20 cellular contexts compared by ENCODE assay signal in the genomic region with DNA sequence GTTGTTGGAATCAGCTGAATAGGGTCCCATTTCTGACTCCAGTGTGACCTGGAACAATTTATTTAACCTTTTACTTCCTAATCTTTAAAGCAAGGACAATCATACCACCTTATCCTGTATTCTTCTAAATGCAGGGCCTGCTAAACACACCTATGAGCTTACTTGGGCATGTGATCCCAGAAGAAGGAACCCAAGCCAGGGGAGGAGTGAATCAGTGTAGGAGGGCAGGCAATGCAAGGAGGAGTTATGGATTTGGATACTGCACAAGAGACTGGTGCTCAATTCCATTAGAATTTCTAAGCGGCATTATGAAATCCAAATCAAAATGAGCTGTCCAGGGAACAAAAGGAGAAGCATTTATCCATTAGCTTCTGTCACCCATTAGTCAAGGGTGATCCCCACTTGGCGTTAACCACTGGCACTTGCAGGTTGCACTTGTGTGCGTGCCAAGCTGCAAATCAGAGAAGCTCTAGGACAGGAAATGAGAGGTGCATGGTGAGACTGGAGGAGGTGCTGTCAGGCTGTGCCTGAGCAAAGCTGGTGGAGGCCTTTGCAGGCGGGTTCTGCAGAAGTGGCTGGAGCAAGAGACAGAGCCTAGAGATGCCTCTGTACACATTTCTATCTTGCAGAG.
A peak's percentile ranks its signal among the peaks of the same experiment; 100 is the strongest.
DNase-seq lines count a peak whose midpoint lies in the region; ATAC-seq and TF ChIP-seq lines count a peak whose summit lies in the region.
"Had no signal": no experiment of that assay in that cellular context is flagged by ENCODE, and none has a peak within 500 bp of the region (broad histone marks: within the 10 kb centered on the region; RNA-seq: fewer than 3 reads in every experiment).

No MANE protein-coding gene starts in this region.

- H3K4me3 ChIP-seq in breast epithelium (no peak overlapping the region), H7 (ENCODE audit: insufficient read depth, low read depth, low read length) (no peak overlapping the region)
- H3K4me3 ChIP-seq: gastrocnemius medialis, right lobe of liver, thoracic aorta had no signal

- no peak for TF ChIP-seq CTCF in MCF 10A (IDR thresholded peaks at IDR 0.05; ENCODE audit: unreplicated experiment)
- TF ChIP-seq CTCF in breast epithelium (IDR thresholded peaks at IDR 0.05) = no peak

- no peaks in the 10 kb centered on the region for H3K9me3 Mint-ChIP-seq in MCF 10A (ENCODE audit: unreplicated experiment)
- H3K9me3 Mint-ChIP-seq in central memory CD8-positive, alpha-beta T cell = no peaks in the 10 kb centered on the region
- H3K9me3 Mint-ChIP-seq: activated CD4-positive, alpha-beta T cell treated with anti-CD3 and anti-CD28 coated beads, Interleukin-2, amount 10 ng/mL, durations not matched to agents 7 days and 5 days had no signal

- no peak overlapping the region for H3K4me3 Mint-ChIP-seq in MCF 10A (ENCODE audit: unreplicated experiment)
- H3K4me3 Mint-ChIP-seq in central memory CD8-positive, alpha-beta T cell = peak overlapping the region; percentile 27
- H3K4me3 Mint-ChIP-seq: activated CD4-positive, alpha-beta T cell treated with anti-CD3 and anti-CD28 coated beads, Interleukin-2, amount 10 ng/mL, durations not matched to agents 7 days and 5 days; memory B cell had no signal

- no peaks in the 10 kb centered on the region for H3K36me3 ChIP-seq in breast epithelium
- H3K36me3 ChIP-seq in H7 (replicated peaks; ENCODE audit: control insufficient read depth, insufficient read depth, low read length) = no peaks in the 10 kb centered on the region
- H3K36me3 ChIP-seq: gastrocnemius medialis, right lobe of liver, thoracic aorta had no signal

- peaks cover 24% of the 10 kb centered on the region for H3K4me1 Mint-ChIP-seq in MCF 10A (ENCODE audit: insufficient read depth, unreplicated experiment)
- peaks cover 47% of the 10 kb centered on the region for H3K4me1 Mint-ChIP-seq in central memory CD8-positive, alpha-beta T cell
- H3K4me1 Mint-ChIP-seq: activated CD4-positive, alpha-beta T cell treated with anti-CD3 and anti-CD28 coated beads, Interleukin-2, amount 10 ng/mL, durations not matched to agents 7 days and 5 days; memory B cell had no signal

- intact Hi-C loops in MCF 10A (cut with micrococcal nuclease) (no loop called here), breast epithelium (cut with DNase I; ENCODE audit: low total_unique reads) (loop anchor here (5.0 kb wide), 1 partner anchor 109 kb away; no protein-coding TSS in a partner anchor), Right ventricle myocardium superior (cut with DNase I) (no loop called here)

- H3K27me3 Mint-ChIP-seq in MCF 10A (ENCODE audit: insufficient read depth, unreplicated experiment) = no peaks in the 10 kb centered on the region
- no peaks in the 10 kb centered on the region for H3K27me3 Mint-ChIP-seq in central memory CD8-positive, alpha-beta T cell
- H3K27me3 Mint-ChIP-seq: activated CD4-positive, alpha-beta T cell treated with anti-CD3 and anti-CD28 coated beads, Interleukin-2, amount 10 ng/mL, durations not matched to agents 7 days and 5 days had no signal

- CTCF ChIA-PET in MCF 10A (lab: Yijun Ruan, JAX) = interaction anchor here (0.5 to 2.1 kb wide), 11 partner anchors 12 to 1137 kb away, joined by 3 to 5 read pairs (median 3); no protein-coding TSS in a partner anchor

- DNase-seq in MCF 10A (ENCODE audit: unreplicated experiment) (peak; percentile 83), breast epithelium (ENCODE audit: low spot score in 2 of 2) (no peak), NCI-H128 (lab: John Stamatoyannopoulos, UW; ENCODE audit: unreplicated experiment) (peak; percentile 21), mucosa of gallbladder (ENCODE audit: low spot score) (no peak), Right ventricle myocardium superior (no peak), H7 (no peak), GM19238 (ENCODE audit: insufficient read length, low spot score) (no peak)
- no peak for DNase-seq in central memory CD8-positive, alpha-beta T cell (ENCODE audit: low spot score in 2 of 2)
- DNase-seq: activated CD4-positive, alpha-beta T cell treated with anti-CD3 and anti-CD28 coated beads, Interleukin-2, amount 10 ng/mL, durations not matched to agents 7 days and 5 days; activated T-cell treated with anti-CD3 and anti-CD28 coated beads, Interleukin-2, amount 50 U/mL, for 48 hours; gastrocnemius medialis; NCI-H1694 treated with DMSO at 0.1 percent for 48 hours; NCI-H748 treated with DMSO at 0.1 percent for 48 hours; right lobe of liver; stimulated activated CD4-positive, alpha-beta T cell treated with anti-CD3 and anti-CD28 coated beads, Interleukin-1b, Interleukin-23, amount 100 ng/mL, for 48 hours; T-helper 9 cell had no signal

- peak; percentile 83 for ATAC-seq in central memory CD8-positive, alpha-beta T cell (replicated peaks; ENCODE audit: extremely low read depth, poor library complexity, severe bottlenecking)
- no peak for ATAC-seq in Right ventricle myocardium superior (ENCODE audit: poor library complexity)
- ATAC-seq: gastrocnemius medialis, Right ventricle myocardium inferior had no signal

- POLR2A ChIA-PET in MCF 10A (lab: Yijun Ruan, JAX) = interaction anchor here (0.5 to 1.7 kb wide), 9 partner anchors 8 to 864 kb away, joined by 3 to 6 read pairs (median 4); no protein-coding TSS in a partner anchor

- BruUV-seq in MCF 10A (replicated peaks; lab: Mats Ljungman, UMichigan) = no TSS peak

- no peak overlapping the region for H3K27ac ChIP-seq in breast epithelium
- H3K27ac ChIP-seq: gastrocnemius medialis, KMS-11, right lobe of liver, thoracic aorta had no signal

- no peaks in the 10 kb centered on the region for H3K36me3 Mint-ChIP-seq in MCF 10A (ENCODE audit: insufficient read depth, unreplicated experiment)
- no peaks in the 10 kb centered on the region for H3K36me3 Mint-ChIP-seq in central memory CD8-positive, alpha-beta T cell (ENCODE audit: insufficient read depth)
- H3K36me3 Mint-ChIP-seq: memory B cell had no signal

- H3K4me1 ChIP-seq in breast epithelium = no peaks in the 10 kb centered on the region
- H3K4me1 ChIP-seq: gastrocnemius medialis, right lobe of liver had no signal

- no peaks in the 10 kb centered on the region for H3K9me3 ChIP-seq in breast epithelium
- H3K9me3 ChIP-seq: gastrocnemius medialis, right lobe of liver, thoracic aorta had no signal

- H3K27me3 ChIP-seq in breast epithelium (no peaks in the 10 kb centered on the region), H7 (ENCODE audit: control insufficient read depth, insufficient read depth, low read length) (no peaks in the 10 kb centered on the region; the same call in 1 of the 2 replicates)
- H3K27me3 ChIP-seq: gastrocnemius medialis, right lobe of liver had no signal

- no peak for TF ChIP-seq POLR2A in breast epithelium (IDR thresholded peaks at IDR 0.05)

- no peak overlapping the region for H3K27ac Mint-ChIP-seq in MCF 10A (ENCODE audit: low read depth, unreplicated experiment)
- no peak overlapping the region for H3K27ac Mint-ChIP-seq in central memory CD8-positive, alpha-beta T cell (ENCODE audit: low read depth)
- H3K27ac Mint-ChIP-seq: activated CD4-positive, alpha-beta T cell treated with anti-CD3 and anti-CD28 coated beads, Interleukin-2, amount 10 ng/mL, durations not matched to agents 7 days and 5 days; memory B cell had no signal

Comparison
In these comparisons a context has a peak if more than half of its experiments do, and no peak if none do; other contexts are left out.
1. DNase-seq: peak in MCF 10A (single experiment) and NCI-H128 (single experiment); none in breast epithelium (0 of 2), central memory CD8-positive, alpha-beta T cell (0 of 2), mucosa of gallbladder (single experiment), Right ventricle myocardium superior (single experiment), H7 (single experiment) and GM19238 (single experiment).